1 cellular context compared by ENCODE assay signal in the genomic region with DNA sequence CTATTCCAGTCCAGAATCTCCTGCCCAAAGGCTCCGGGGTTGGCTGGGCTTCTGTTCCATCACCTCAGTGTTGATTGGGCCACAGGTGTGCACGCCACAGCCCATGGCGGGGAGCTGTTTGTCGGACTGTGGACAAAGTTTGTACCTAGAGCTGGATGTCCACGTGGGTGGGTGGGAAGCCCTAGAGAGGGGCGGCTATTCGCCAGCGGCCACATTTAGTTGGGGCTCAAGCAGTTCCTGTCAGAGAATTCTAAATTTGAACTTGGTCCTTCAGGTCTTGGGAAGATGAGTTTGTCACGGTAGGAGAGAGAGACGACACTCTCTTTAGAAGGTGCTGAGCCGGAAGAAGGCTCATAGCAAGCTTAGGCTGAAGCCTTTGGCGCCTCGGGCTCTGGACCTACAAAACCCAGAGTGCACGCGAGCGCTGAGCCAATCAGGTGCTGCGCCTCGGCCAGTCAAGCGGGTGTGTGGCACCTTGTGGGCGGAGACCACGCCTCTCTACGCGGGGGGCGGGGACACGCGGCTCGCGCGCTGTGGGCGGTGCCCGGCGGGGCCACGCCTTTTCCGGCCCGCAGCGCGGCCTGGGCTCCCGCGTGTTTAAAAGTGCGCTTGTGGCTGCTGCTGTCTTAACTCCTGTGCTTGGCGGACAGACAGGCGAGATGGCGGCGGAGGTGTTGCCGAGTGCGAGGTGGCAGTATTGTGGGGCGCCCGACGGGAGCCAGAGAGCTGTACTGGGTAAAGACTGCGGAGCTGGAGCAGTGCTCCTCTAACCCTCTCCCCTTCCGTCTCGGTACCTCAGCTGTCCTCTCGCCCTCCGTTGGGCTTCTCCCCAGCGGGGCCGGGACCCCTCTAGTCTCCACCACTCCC.
TF ChIP-seq lines count a peak whose summit lies in the region.

A gene with protein sequence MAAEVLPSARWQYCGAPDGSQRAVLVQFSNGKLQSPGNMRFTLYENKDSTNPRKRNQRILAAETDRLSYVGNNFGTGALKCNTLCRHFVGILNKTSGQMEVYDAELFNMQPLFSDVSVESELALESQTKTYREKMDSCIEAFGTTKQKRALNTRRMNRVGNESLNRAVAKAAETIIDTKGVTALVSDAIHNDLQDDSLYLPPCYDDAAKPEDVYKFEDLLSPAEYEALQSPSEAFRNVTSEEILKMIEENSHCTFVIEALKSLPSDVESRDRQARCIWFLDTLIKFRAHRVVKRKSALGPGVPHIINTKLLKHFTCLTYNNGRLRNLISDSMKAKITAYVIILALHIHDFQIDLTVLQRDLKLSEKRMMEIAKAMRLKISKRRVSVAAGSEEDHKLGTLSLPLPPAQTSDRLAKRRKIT (plus strand): TSS at position 560 of the 867 bp plus-strand sequence. CDS start 100 bp downstream, at position 660.

TF ChIP-seq in HepG2, 621 proteins besides CTCF, POLR2A, EP300 and RAD21 (continued from another document and continues in another):
- TF ChIP-seq ZNF513 (CRISPR knock-in tag; conservative IDR thresholded peaks at IDR 0.05) (no peak), ARID2 (CRISPR knock-in tag; IDR thresholded peaks at IDR 0.05; ENCODE audit: borderline replicate concordance) (no peak), RERE (CRISPR knock-in tag; IDR thresholded peaks at IDR 0.05; ENCODE audit: low read depth) (no peak), ATAD3A (CRISPR knock-in tag; IDR thresholded peaks at IDR 0.05) (no peak), CC2D1A (CRISPR knock-in tag; IDR thresholded peaks at IDR 0.05) (no peak), PHB2 (IDR thresholded peaks at IDR 0.05; ENCODE audit: partially characterized antibody) (no peak), PRDM4 (CRISPR knock-in tag; IDR thresholded peaks at IDR 0.05; ENCODE audit: borderline replicate concordance) (no peak), BCLAF1 (IDR thresholded peaks at IDR 0.05) (no peak), PAWR (CRISPR knock-in tag; IDR thresholded peaks at IDR 0.05; ENCODE audit: borderline replicate concordance) (no peak), AHDC1 (CRISPR knock-in tag; IDR thresholded peaks at IDR 0.05; ENCODE audit: borderline replicate concordance) (peak; percentile 30; the same call in 1 of the 2 replicates), ZNF7 (CRISPR knock-in tag; IDR thresholded peaks at IDR 0.05) (no peak), KLF15 (CRISPR knock-in tag; IDR thresholded peaks at IDR 0.05; ENCODE audit: borderline replicate concordance) (0 out of 2 replicates have a peak, but pooled peaks have one; percentile 66), RFX1 (IDR thresholded peaks at IDR 0.05) (no peak), ZNF839 (CRISPR knock-in tag; IDR thresholded peaks at IDR 0.05; ENCODE audit: borderline replicate concordance) (no peak), POLR2G (IDR thresholded peaks at IDR 0.05; ENCODE audit: low read depth, low read length) (peak; percentile 88), ZFP36L1 (CRISPR knock-in tag; IDR thresholded peaks at IDR 0.05) (no peak; the same call in 1 of the 2 replicates), SRF (IDR thresholded peaks at IDR 0.05; ENCODE audit: low read depth, low read length) (no peak), PAF1 (CRISPR knock-in tag; IDR thresholded peaks at IDR 0.05) (no peak), ZZZ3 (CRISPR knock-in tag; IDR thresholded peaks at IDR 0.05; ENCODE audit: borderline replicate concordance) (peak; percentile 83), MATR3 (CRISPR knock-in tag; IDR thresholded peaks at IDR 0.05) (no peak), ATF7-NPFF (CRISPR knock-in tag; IDR thresholded peaks at IDR 0.05; ENCODE audit: low read depth) (no peak), HDAC6 (IDR thresholded peaks at IDR 0.05; ENCODE audit: low read depth, low read length) (no peak)
- TF ChIP-seq, protein P1, sequence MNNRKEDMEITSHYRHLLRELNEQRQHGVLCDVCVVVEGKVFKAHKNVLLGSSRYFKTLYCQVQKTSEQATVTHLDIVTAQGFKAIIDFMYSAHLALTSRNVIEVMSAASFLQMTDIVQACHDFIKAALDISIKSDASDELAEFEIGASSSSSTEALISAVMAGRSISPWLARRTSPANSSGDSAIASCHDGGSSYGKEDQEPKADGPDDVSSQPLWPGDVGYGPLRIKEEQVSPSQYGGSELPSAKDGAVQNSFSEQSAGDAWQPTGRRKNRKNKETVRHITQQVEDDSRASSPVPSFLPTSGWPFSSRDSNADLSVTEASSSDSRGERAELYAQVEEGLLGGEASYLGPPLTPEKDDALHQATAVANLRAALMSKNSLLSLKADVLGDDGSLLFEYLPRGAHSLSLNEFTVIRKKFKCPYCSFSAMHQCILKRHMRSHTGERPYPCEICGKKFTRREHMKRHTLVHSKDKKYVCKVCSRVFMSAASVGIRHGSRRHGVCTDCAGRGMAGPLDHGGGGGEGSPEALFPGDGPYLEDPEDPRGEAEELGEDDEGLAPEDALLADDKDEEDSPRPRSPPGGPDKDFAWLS (CRISPR knock-in tag; IDR thresholded peaks at IDR 0.05; ENCODE audit: borderline replicate concordance): no peak
- TF ChIP-seq, protein P2, sequence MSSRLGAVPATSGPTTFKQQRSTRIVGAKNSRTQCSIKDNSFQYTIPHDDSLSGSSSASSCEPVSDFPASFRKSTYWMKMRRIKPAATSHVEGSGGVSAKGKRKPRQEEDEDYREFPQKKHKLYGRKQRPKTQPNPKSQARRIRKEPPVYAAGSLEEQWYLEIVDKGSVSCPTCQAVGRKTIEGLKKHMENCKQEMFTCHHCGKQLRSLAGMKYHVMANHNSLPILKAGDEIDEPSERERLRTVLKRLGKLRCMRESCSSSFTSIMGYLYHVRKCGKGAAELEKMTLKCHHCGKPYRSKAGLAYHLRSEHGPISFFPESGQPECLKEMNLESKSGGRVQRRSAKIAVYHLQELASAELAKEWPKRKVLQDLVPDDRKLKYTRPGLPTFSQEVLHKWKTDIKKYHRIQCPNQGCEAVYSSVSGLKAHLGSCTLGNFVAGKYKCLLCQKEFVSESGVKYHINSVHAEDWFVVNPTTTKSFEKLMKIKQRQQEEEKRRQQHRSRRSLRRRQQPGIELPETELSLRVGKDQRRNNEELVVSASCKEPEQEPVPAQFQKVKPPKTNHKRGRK (CRISPR knock-in tag; IDR thresholded peaks at IDR 0.05): no peak
